In genomic region chr5:54658014-54658413, GRCh38 we compare ENCODE assay signal across 12 cellular contexts.
A peak's percentile ranks its signal among the peaks of the same experiment; 100 is the strongest.
DNase-seq lines count a peak whose midpoint lies in the region; ATAC-seq and TF ChIP-seq lines count a peak whose summit lies in the region.
"Had no signal": no experiment of that assay in that cellular context is flagged by ENCODE, and none has a peak within 500 bp of the region (broad histone marks: within the 10 kb centered on the region; RNA-seq: fewer than 3 reads in every experiment).

No MANE protein-coding gene starts in this region.

- H3K9me3 ChIP-seq in HCT116 (ENCODE audit: control insufficient read depth in 1 of 2, insufficient read depth in 1 of 2, low read depth in 1 of 2, low read length in 2 of 2): no peaks in the 10 kb centered on the region

- H3K36me3 ChIP-seq in HCT116 (ENCODE audit: control insufficient read depth in 1 of 2, insufficient read depth in 2 of 2, low read length in 2 of 2): no peaks in the 10 kb centered on the region

- H3K27me3 ChIP-seq in HCT116 (ENCODE audit: insufficient read depth, low read length): no peaks in the 10 kb centered on the region

- RAD21 ChIA-PET in HCT116 (lab: Charles Lee; ENCODE audit: low non-redundant PET in 1 of 2, low total read pairs in 2 of 2, uncharacterized antibody in 2 of 2, unreplicated experiment in 2 of 2): no interaction called here

- TF ChIP-seq CTCF in HCT116 (IDR thresholded peaks at IDR 0.05 in 2 of 3, conservative IDR thresholded peaks at IDR 0.05 in 1 of 3; ENCODE audit: borderline replicate concordance in 1 of 3, insufficient read depth in 1 of 3, low read depth in 2 of 3, low read length in 2 of 3): no peak

- no peaks in the 10 kb centered on the region for H4K20me1 ChIP-seq in HCT116 (ENCODE audit: insufficient read depth)

- H2AFZ ChIP-seq in HCT116 (ENCODE audit: low read depth, low read length, poor library complexity, severe bottlenecking): no peak overlapping the region

- TF ChIP-seq POLR2A in HCT116 (IDR thresholded peaks at IDR 0.05; ENCODE audit: borderline replicate concordance, extremely low read depth, insufficient read depth, insufficient read length) (no peak), erythroblast (IDR thresholded peaks at IDR 0.05; ENCODE audit: low read length) (no peak)

- CTCF ChIA-PET in HCT116 (lab: Charles Lee): no interaction called here

- no peaks in the 10 kb centered on the region for H3K79me2 ChIP-seq in HCT116 (ENCODE audit: insufficient read depth, low read length)

- no peak overlapping the region for H3K4me3 ChIP-seq in HCT116 (replicated peaks in 1 of 2; ENCODE audit: low read depth in 1 of 2, low read length in 2 of 2)

- POLR2A ChIA-PET in HCT116 (lab: Charles Lee): no interaction called here

- no TSS peak for BruUV-seq in HCT116 (replicated peaks; lab: Mats Ljungman, UMichigan)

- peak; percentile 47; the same call in 1 of the 2 replicates for ATAC-seq in HCT116
- ATAC-seq: naive thymus-derived CD8-positive, alpha-beta T cell had no signal

- H3K27ac ChIP-seq in HCT116 (ENCODE audit: low read depth, low read length): no peak overlapping the region

- no peak for DNase-seq in HCT116 (ENCODE audit: low read depth, low spot score)
- peak; percentile 41 for DNase-seq in RKO (ENCODE audit: low spot score)
- peak; percentile 38 to 54 for DNase-seq in erythroblast (lab: John Stamatoyannopoulos, UW)
- DNase-seq in renal cortical epithelial cell (ENCODE audit: low read depth): peak; percentile 22
- no peak for DNase-seq in NCI-H748 (lab: John Stamatoyannopoulos, UW; ENCODE audit: unreplicated experiment)
- no peak for DNase-seq in GF-D8 (lab: John Stamatoyannopoulos, UW)
- DNase-seq in NCI-H510A treated with DMSO at 0.1 percent for 48 hours (lab: John Stamatoyannopoulos, UW): no peak
- DNase-seq: effector CD4-positive, alpha-beta T cell; naive thymus-derived CD8-positive, alpha-beta T cell; NCI-H1048; NCI-H82; SW 1271 had no signal

- no peaks in the 10 kb centered on the region for H3K9me2 ChIP-seq in HCT116 (ENCODE audit: insufficient read depth)

- no peaks in the 10 kb centered on the region for H3K4me1 ChIP-seq in HCT116 (ENCODE audit: control insufficient read depth in 1 of 2, insufficient read depth in 2 of 2, low read length in 2 of 2)

- intact Hi-C loops in HCT116 (cut with micrococcal nuclease): no loop called here

- H3K4me2 ChIP-seq in HCT116 (ENCODE audit: low read length): no peak overlapping the region

- H3K9ac ChIP-seq in HCT116 (ENCODE audit: low read length): no peak overlapping the region

- TF ChIP-seq RAD21 in HCT116 (IDR thresholded peaks at IDR 0.05; ENCODE audit: low read depth): no peak

TF ChIP-seq in HCT116, 20 proteins besides CTCF, POLR2A, EP300 and RAD21:
- TF ChIP-seq CEBPB (IDR thresholded peaks at IDR 0.05; ENCODE audit: low read depth): no peak
- TF ChIP-seq ATF3 (IDR thresholded peaks at IDR 0.05): no peak
- no peak for TF ChIP-seq ELF1 (IDR thresholded peaks at IDR 0.05; ENCODE audit: borderline replicate concordance, low read depth)
- no peak for TF ChIP-seq ZBTB33 (IDR thresholded peaks at IDR 0.05; ENCODE audit: extremely low read depth, insufficient replicate concordance, low read length)
- TF ChIP-seq TCF7L2 (IDR thresholded peaks at IDR 0.05; ENCODE audit: borderline replicate concordance, extremely low read depth, insufficient read depth, insufficient read length): no peak
- no peak for TF ChIP-seq EZH2phosphoT487 (IDR thresholded peaks at IDR 0.05; ENCODE audit: borderline replicate concordance)
- no peak for TF ChIP-seq ZNF274 (IDR thresholded peaks at IDR 0.05; ENCODE audit: low read depth, low read length)
- TF ChIP-seq ZFX (IDR thresholded peaks at IDR 0.05): no peak
- TF ChIP-seq SIN3A (IDR thresholded peaks at IDR 0.05; ENCODE audit: low read depth): no peak
- no peak for TF ChIP-seq EZH2 (IDR thresholded peaks at IDR 0.05)

Comparison
In these comparisons a context has a peak if more than half of its experiments do, and no peak if none do; other contexts are left out.
1. DNase-seq: peak in RKO (single experiment), erythroblast (2 of 2) and renal cortical epithelial cell (single experiment); none in HCT116 (single experiment), NCI-H748 (single experiment), GF-D8 (single experiment) and NCI-H510A treated with DMSO at 0.1 percent for 48 hours (single experiment).